16 cellular contexts compared by ENCODE assay signal in genomic region chr14:81408595-81408994, GRCh38. TPM values are rescaled to one million over a fixed set of nuclear protein-coding genes. Genes with fewer than 3 reads are reported as not detected.
"Had no signal": no experiment of that assay in that cellular context is flagged by ENCODE, and none has a peak within 500 bp of the region (broad histone marks: within the 10 kb centered on the region; RNA-seq: fewer than 3 reads in every experiment).

No MANE protein-coding gene starts in this region.

- H3K4me1 ChIP-seq: body of pancreas, left lung, right atrium auricular region, transverse colon had no signal

- H3K4me3 ChIP-seq: body of pancreas, left lung, right atrium auricular region, transverse colon had no signal

- H3K4me3 Mint-ChIP-seq: activated B cell treated with CpG ODN at 0.5 μM for 24 hours; activated CD4-positive, alpha-beta memory T cell treated with anti-CD3 and anti-CD28 coated beads for 36 hours; effector memory CD8-positive, alpha-beta T cell; immature natural killer cell; neural crest cell; T-helper 2 cell treated with Interferon-gamma antibody and Interleukin-4, amounts not matched to agents 5 μg/mL and 100 μg/mL, for 36 hours had no signal

- H3K36me3 ChIP-seq: left lung, right atrium auricular region, transverse colon had no signal

- ATAC-seq: body of pancreas; effector memory CD8-positive, alpha-beta T cell; left lung; stimulated activated naive CD8-positive, alpha-beta T cell treated with anti-CD3 and anti-CD28 coated beads, Interleukin-15, Interleukin-2, amounts not matched to agents 100 U/mL and 50 U/mL, for 24 hours had no signal

- H3K4me1 Mint-ChIP-seq: activated B cell treated with CpG ODN at 0.5 μM for 24 hours, immature natural killer cell, neural crest cell had no signal

- H3K9me3 Mint-ChIP-seq: activated B cell treated with CpG ODN at 0.5 μM for 24 hours; activated CD4-positive, alpha-beta memory T cell treated with anti-CD3 and anti-CD28 coated beads for 36 hours; effector memory CD8-positive, alpha-beta T cell; T-helper 2 cell treated with Interferon-gamma antibody and Interleukin-4, amounts not matched to agents 5 μg/mL and 100 μg/mL, for 36 hours had no signal

- H3K36me3 Mint-ChIP-seq: activated CD4-positive, alpha-beta memory T cell treated with anti-CD3 and anti-CD28 coated beads for 36 hours; immature natural killer cell had no signal

- H3K27ac Mint-ChIP-seq: activated B cell treated with CpG ODN at 0.5 μM for 24 hours; activated CD4-positive, alpha-beta memory T cell treated with anti-CD3 and anti-CD28 coated beads for 36 hours; effector memory CD8-positive, alpha-beta T cell; immature natural killer cell; T-helper 2 cell treated with Interferon-gamma antibody and Interleukin-4, amounts not matched to agents 5 μg/mL and 100 μg/mL, for 36 hours had no signal

- H3K27me3 ChIP-seq: body of pancreas, right atrium auricular region, transverse colon had no signal

- H3K9me3 ChIP-seq: body of pancreas, left lung, right atrium auricular region, transverse colon had no signal

- H3K27ac ChIP-seq: body of pancreas, epithelial cell of prostate, left lung, right atrium auricular region, transverse colon had no signal

- DNase-seq: activated B cell treated with CpG ODN at 0.5 μM for 24 hours; activated CD4-positive, alpha-beta memory T cell treated with anti-CD3 and anti-CD28 coated beads for 36 hours; activated CD4-positive, alpha-beta T cell treated with anti-CD3 and anti-CD28 coated beads for 4 hours; activated naive CD4-positive, alpha-beta T cell; activated T-cell treated with anti-CD3 and anti-CD28 coated beads for 4 hours; body of pancreas; effector memory CD8-positive, alpha-beta T cell; head of caudate nucleus; immature natural killer cell; left lung; stimulated activated naive CD8-positive, alpha-beta T cell treated with anti-CD3 and anti-CD28 coated beads, Interleukin-15, Interleukin-2, amounts not matched to agents 100 U/mL and 50 U/mL, for 24 hours; transverse colon had no signal

RNA-seq across cellular contexts. Expression of gene STON2, which starts 8.5 kb away (rescaled TPM):
- total RNA-seq: activated B cell treated with CpG ODN at 0.5 μM for 24 hours had no signal
